In the genomic region with DNA sequence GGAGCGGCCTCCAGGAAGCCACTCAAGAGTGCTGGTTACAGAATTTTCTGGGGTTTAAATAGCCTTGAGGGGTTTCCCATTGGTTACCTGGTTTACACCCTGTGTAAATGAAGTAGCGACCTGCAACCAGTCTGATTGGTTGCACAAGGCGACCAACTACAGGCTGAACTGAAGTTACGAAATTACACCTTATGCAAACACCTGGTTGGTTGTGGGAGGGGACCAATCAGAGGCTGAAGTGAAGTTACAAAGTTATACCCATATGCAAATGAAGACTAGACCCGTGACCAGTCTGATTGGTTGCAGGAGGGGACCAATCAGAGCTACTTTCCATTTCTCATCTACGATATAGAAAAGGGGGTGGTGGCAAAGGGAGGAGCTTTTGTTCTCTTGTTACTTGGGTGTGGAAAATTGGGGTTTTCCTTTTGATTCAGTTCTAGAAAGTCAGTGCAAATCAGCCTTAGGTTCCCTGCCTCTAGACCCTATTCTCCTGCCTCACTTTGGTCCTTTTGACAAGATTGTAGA, we compare ENCODE assay signal across 13 cellular contexts. TPM values are rescaled to one million over a fixed set of nuclear protein-coding genes. Genes with fewer than 3 reads are reported as not detected.
A peak's percentile ranks its signal among the peaks of the same experiment; 100 is the strongest.
DNase-seq lines count a peak whose midpoint lies in the region; TF ChIP-seq lines count a peak whose summit lies in the region.
"Had no signal": no experiment of that assay in that cellular context is flagged by ENCODE, and none has a peak within 500 bp of the region (broad histone marks: within the 10 kb centered on the region; RNA-seq: fewer than 3 reads in every experiment).

No MANE protein-coding gene starts in this region.

- no peak overlapping the region for H3K27ac Mint-ChIP-seq in osteocyte (ENCODE audit: unreplicated experiment)

- no peak overlapping the region for H2AK5ac ChIP-seq in neuronal stem cell (ENCODE audit: low read depth, low read length)

- H4K8ac ChIP-seq in neuronal stem cell (ENCODE audit: low read depth, low read length), result no peak overlapping the region

- H3K4ac ChIP-seq in neuronal stem cell (ENCODE audit: low read length), result no peak overlapping the region

- intact Hi-C loops in A673 (cut with micrococcal nuclease; ENCODE audit: unreplicated experiment), result no loop called here

- POLR2A ChIA-PET in A673 (lab: Charles Lee; ENCODE audit: low non-redundant PET), result no interaction called here

- H3K14ac ChIP-seq in neuronal stem cell (ENCODE audit: low read length), result no peak overlapping the region

- H3K9me3 Mint-ChIP-seq in osteocyte (ENCODE audit: unreplicated experiment), result no peaks in the 10 kb centered on the region

- no peak overlapping the region for H2AFZ ChIP-seq in neuronal stem cell (ENCODE audit: low read length)

- H3K36me3 ChIP-seq in A673 (ENCODE audit: insufficient read depth, low read length, poor library complexity, severe bottlenecking) (no peaks in the 10 kb centered on the region), neuronal stem cell (replicated peaks in 1 of 2; ENCODE audit: control insufficient read depth in 2 of 2, insufficient read depth in 2 of 2, low read length in 2 of 2) (no peaks in the 10 kb centered on the region)
- H3K36me3 ChIP-seq: neutrophil had no signal

- H2BK12ac ChIP-seq in neuronal stem cell (ENCODE audit: low read length), result no peak overlapping the region

- H2BK5ac ChIP-seq in neuronal stem cell (ENCODE audit: low read length), result no peak overlapping the region

- H3K4me1 ChIP-seq in A673 (ENCODE audit: insufficient read depth, low read length, poor library complexity, severe bottlenecking), result no peaks in the 10 kb centered on the region
- H3K4me1 ChIP-seq in neuronal stem cell (ENCODE audit: control insufficient read depth in 2 of 2, insufficient read depth in 1 of 2, low read depth in 1 of 2, low read length in 2 of 2), result peaks cover 0 to 11% of the 10 kb centered on the region in 2 donors

- DNase-seq in A673 (ENCODE audit: low spot score), result peak; percentile 57
- peak; percentile 37 for DNase-seq in CMK (ENCODE audit: low read depth)
- DNase-seq in NCI-H1048 (lab: John Stamatoyannopoulos, UW), result peak; percentile 36
- peak; percentile 76 for DNase-seq in activated effector memory CD4-positive, alpha-beta T cell treated with anti-CD3 and anti-CD28 coated beads, Interleukin-2, amount 50 U/mL, for 16 hours
- no peak for DNase-seq in neuronal stem cell (ENCODE audit: low spot score)
- no peak for DNase-seq in cortex of kidney (lab: John Stamatoyannopoulos, UW)
- no peak for DNase-seq in osteocyte (ENCODE audit: extremely low spot score, unreplicated experiment)
- no peak for DNase-seq in activated gamma-delta T cell (lab: John Stamatoyannopoulos, UW)
- DNase-seq: activated CD4-positive, alpha-beta T cell treated with anti-CD3 and anti-CD28 coated beads, Interleukin-2, amount 50 U/mL, for 48 hours; Kasumi-1; substantia nigra had no signal

- H3K27me3 ChIP-seq in A673 (replicated peaks; ENCODE audit: insufficient read depth, low read depth, low read length, poor library complexity) (peaks cover 25% of the 10 kb centered on the region), neuronal stem cell (ENCODE audit: control insufficient read depth in 3 of 3, insufficient read depth in 3 of 3, low read depth in 1 of 3, low read length in 3 of 3) (peaks cover 0 to 45% (median 0%) of the 10 kb centered on the region in 3 experiments)

- H2BK15ac ChIP-seq in neuronal stem cell (ENCODE audit: low read length), result no peak overlapping the region

- no peak overlapping the region for H3K4me2 ChIP-seq in neuronal stem cell (ENCODE audit: insufficient read depth, low read length, poor library complexity, severe bottlenecking)

- BruUV-seq in A673 (replicated peaks; lab: Mats Ljungman, UMichigan), result no TSS peak

- H3K27ac ChIP-seq in A673 (ENCODE audit: low read depth, low read length, poor library complexity, severe bottlenecking) (no peak overlapping the region), neuronal stem cell (replicated peaks; ENCODE audit: low read length) (no peak overlapping the region)
- H3K27ac ChIP-seq: C4-2B, neutrophil had no signal

- H3K9me3 ChIP-seq in A673 (ENCODE audit: low read depth, low read length, poor library complexity, severe bottlenecking) (no peaks in the 10 kb centered on the region), neuronal stem cell (replicated peaks in 1 of 2; ENCODE audit: control insufficient read depth in 2 of 2, insufficient read depth in 1 of 2, low read depth in 1 of 2, low read length in 2 of 2) (peaks cover 0 to 3% of the 10 kb centered on the region in 2 donors)
- H3K9me3 ChIP-seq: neutrophil had no signal

- no peak overlapping the region for H2BK120ac ChIP-seq in neuronal stem cell (ENCODE audit: low read depth, low read length)

- peaks cover 2% of the 10 kb centered on the region for H3K79me1 ChIP-seq in neuronal stem cell (ENCODE audit: low read depth, low read length)

- WGBS in neuronal stem cell (ENCODE audit: extremely low coverage in 2 of 2, insufficient read length in 2 of 2, insufficient replicate concordance in 1 of 2), 2 donors, result no CpG with 5 or more reads among the region's 6 CpGs

- H3K18ac ChIP-seq in neuronal stem cell (ENCODE audit: low read length), result no peak overlapping the region

- H3K36me3 Mint-ChIP-seq in osteocyte (ENCODE audit: unreplicated experiment), result no peaks in the 10 kb centered on the region

- CTCF ChIA-PET in A673 (lab: Charles Lee), result no interaction called here

- H3K4me3 Mint-ChIP-seq in osteocyte (ENCODE audit: unreplicated experiment), result no peak overlapping the region

- H3K4me1 Mint-ChIP-seq in osteocyte (ENCODE audit: unreplicated experiment), result no peaks in the 10 kb centered on the region

- no peak overlapping the region for H4K91ac ChIP-seq in neuronal stem cell (ENCODE audit: low read depth, low read length, poor library complexity)

- no peaks in the 10 kb centered on the region for H3K27me3 Mint-ChIP-seq in osteocyte (ENCODE audit: unreplicated experiment)

- no peak overlapping the region for H3K9ac ChIP-seq in neuronal stem cell (ENCODE audit: low read depth, low read length, poor library complexity)

- no peak overlapping the region for H3K23ac ChIP-seq in neuronal stem cell (ENCODE audit: low read depth, low read length, poor library complexity)

- H3K4me3 ChIP-seq in A673 (ENCODE audit: low read depth, low read length, poor library complexity, severe bottlenecking), result peak overlapping the region; percentile 3
- H3K4me3 ChIP-seq in neuronal stem cell (ENCODE audit: low read length in 2 of 2), result no peak overlapping the region

- TF ChIP-seq CTCF in A673 (conservative IDR thresholded peaks at IDR 0.05; ENCODE audit: low read depth, low read length) (no peak), osteocyte (IDR thresholded peaks at IDR 0.05) (no peak)

RNA-seq across cellular contexts. Expression of gene C1orf174, which starts 22.2 kb away (rescaled TPM):
- total RNA-seq in A673 (2021), result 36.2 and 38.9 TPM in 2 replicates
- polyA plus RNA-seq in neuronal stem cell (2013, experiment 1 of 2), result 30.3 TPM
- 30.5 TPM for polyA plus RNA-seq in neuronal stem cell (2013, experiment 2 of 2)
- 22.1 and 23.6 TPM in 2 replicates for total RNA-seq in osteocyte

Comparison
In these comparisons a context has a peak if more than half of its experiments do, and no peak if none do; other contexts are left out.
1. DNase-seq: peak in A673 (single experiment), CMK (single experiment), NCI-H1048 (single experiment) and activated effector memory CD4-positive, alpha-beta T cell treated with anti-CD3 and anti-CD28 coated beads, Interleukin-2, amount 50 U/mL, for 16 hours (single experiment); none in neuronal stem cell (single experiment), cortex of kidney (single experiment), osteocyte (single experiment) and activated gamma-delta T cell (single experiment).